2 cellular contexts compared by ENCODE assay signal in genomic region chr16:17972460-17972943, GRCh38.
TF ChIP-seq lines count a peak whose summit lies in the region.

No MANE protein-coding gene starts in this region.

TF ChIP-seq in GM23338, 12 proteins besides CTCF, POLR2A, EP300 and RAD21 (continued from another document):
- TF ChIP-seq REST (IDR thresholded peaks at IDR 0.05; ENCODE audit: unreplicated experiment) (no peak), ZNF462 (CRISPR knock-in tag; IDR thresholded peaks at IDR 0.05) (no peak), POLR2AphosphoS5 (IDR thresholded peaks at IDR 0.05; ENCODE audit: low read depth) (no peak), ZNF331 (CRISPR knock-in tag; IDR thresholded peaks at IDR 0.05; ENCODE audit: low read depth) (no peak)

TF ChIP-seq in SK-N-SH, 30 proteins besides CTCF, POLR2A, EP300 and RAD21 (continued from another document):
- TF ChIP-seq REST (IDR thresholded peaks at IDR 0.05; ENCODE audit: low read depth, low read length) (no peak), NFIC (IDR thresholded peaks at IDR 0.05; ENCODE audit: borderline replicate concordance) (no peak), GATA2 (CRISPR knock-in tag; IDR thresholded peaks at IDR 0.05) (peak; percentile 94), TCF12 (IDR thresholded peaks at IDR 0.05) (peak; percentile 69)
